ENCODE assay signal across 1 cellular context in the genomic region with DNA sequence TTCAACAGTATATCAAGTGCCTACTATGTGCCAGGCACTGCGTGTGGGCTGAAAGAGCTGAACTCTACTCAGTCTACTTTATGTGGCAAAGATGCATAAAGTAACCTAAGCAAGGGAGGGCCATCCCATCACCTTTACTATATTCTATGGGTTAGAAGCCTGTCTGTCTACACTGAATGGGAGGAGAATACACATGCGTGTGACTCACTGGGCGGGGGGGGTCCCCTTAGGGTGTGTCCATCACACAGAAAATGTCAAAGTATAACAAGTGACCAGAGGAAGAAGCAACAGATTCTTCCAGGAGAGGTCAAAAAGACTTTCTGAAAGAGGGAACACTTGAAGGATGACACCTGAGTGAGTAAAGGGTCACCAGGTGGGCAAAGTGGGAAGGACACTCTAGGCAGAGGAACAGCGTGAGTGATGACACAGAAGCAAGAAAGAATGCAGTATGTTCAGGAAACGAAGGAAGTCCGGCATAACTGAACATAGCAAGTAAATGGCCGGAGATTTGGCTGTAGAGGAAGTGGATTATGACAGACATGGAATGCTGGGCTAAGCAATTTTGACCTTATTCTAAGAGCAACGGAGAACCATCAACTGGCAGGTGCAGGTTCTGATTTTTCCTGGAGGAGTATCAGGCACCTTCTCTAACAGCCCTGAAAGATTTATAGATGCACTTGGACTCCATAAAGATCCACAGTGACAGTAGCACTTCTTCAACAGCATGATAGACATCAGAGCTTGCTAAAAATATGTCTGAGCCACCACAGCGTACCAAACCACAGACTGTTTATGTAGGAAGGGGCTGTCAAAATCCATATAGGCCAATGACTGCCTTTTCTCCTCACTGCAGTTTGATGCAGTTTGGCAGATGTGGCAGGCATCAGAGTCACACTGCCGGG.
TF ChIP-seq lines count a peak whose summit lies in the region.

No MANE protein-coding gene starts in this region.

TF ChIP-seq in HCT116, 20 proteins besides CTCF, POLR2A, EP300 and RAD21:
- TF ChIP-seq, protein P1, sequence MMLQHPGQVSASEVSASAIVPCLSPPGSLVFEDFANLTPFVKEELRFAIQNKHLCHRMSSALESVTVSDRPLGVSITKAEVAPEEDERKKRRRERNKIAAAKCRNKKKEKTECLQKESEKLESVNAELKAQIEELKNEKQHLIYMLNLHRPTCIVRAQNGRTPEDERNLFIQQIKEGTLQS (IDR thresholded peaks at IDR 0.05): no peak
